11 cellular contexts compared by ENCODE assay signal in genomic region chr2:237097911-237098702, GRCh38. TPM values are rescaled to one million over a fixed set of nuclear protein-coding genes. Genes with fewer than 3 reads are reported as not detected.
DNase-seq lines count a peak whose midpoint lies in the region; FAIRE-seq and TF ChIP-seq lines count a peak whose summit lies in the region.
"Had no signal": no experiment of that assay in that cellular context is flagged by ENCODE, and none has a peak within 500 bp of the region (broad histone marks: within the 10 kb centered on the region; RNA-seq: fewer than 3 reads in every experiment).

No MANE protein-coding gene starts in this region.

- no peaks in the 10 kb centered on the region for H4K20me1 ChIP-seq in keratinocyte (ENCODE audit: control insufficient read depth, extremely low read depth, insufficient read depth, low read length)

- no peaks in the 10 kb centered on the region for H3K9me1 ChIP-seq in keratinocyte (ENCODE audit: control insufficient read depth, extremely low read depth, insufficient read depth, low read length)

- H3K9ac ChIP-seq in keratinocyte (ENCODE audit: control insufficient read depth, extremely low read depth, insufficient read depth, low read length) (no peak overlapping the region), kidney (ENCODE audit: low read length in 2 of 2) (no peak overlapping the region)

- POLR2A ChIA-PET in A673 (lab: Charles Lee; ENCODE audit: low non-redundant PET) = no interaction called here

- TF ChIP-seq POLR2A in H54 (IDR thresholded peaks at IDR 0.05; ENCODE audit: low read depth, low read length) = no peak

- in situ Hi-C loops in astrocyte of the cerebellum (cut with HindIII; ENCODE audit: low sequenced_read_pairs) = no loop called here

- DNase-seq in A673 (ENCODE audit: low spot score) = peak; percentile 75
- peak; percentile 46 for DNase-seq in H54 (ENCODE audit: insufficient read length, low spot score)
- peak; percentile 55 for DNase-seq in astrocyte of the cerebellum (ENCODE audit: low read depth)
- peak; percentile 88 for DNase-seq in keratinocyte (ENCODE audit: low read depth, low spot score)
- DNase-seq in kidney = no peak
- DNase-seq in mucosa of gallbladder (ENCODE audit: low spot score) = no peak
- DNase-seq in NAMALWA (ENCODE audit: low spot score) = no peak
- no peak for DNase-seq in NCI-H146 (lab: John Stamatoyannopoulos, UW)
- DNase-seq: activated CD4-positive, alpha-beta T cell treated with anti-CD3 and anti-CD28 coated beads for 4 hours; CD4-positive, CD25-positive, alpha-beta regulatory T cell; mesendoderm had no signal

- no peak overlapping the region for H3K27ac ChIP-seq in A673 (ENCODE audit: low read depth, low read length, poor library complexity, severe bottlenecking)
- peak overlapping the region; percentile 91 for H3K27ac ChIP-seq in keratinocyte (ENCODE audit: control insufficient read depth, insufficient read depth, low read length)
- H3K27ac ChIP-seq in kidney (ENCODE audit: low read depth in 2 of 2, low read length in 2 of 2) = no peak overlapping the region

- TSS peak; percentile 43 for BruUV-seq in A673 (replicated peaks; lab: Mats Ljungman, UMichigan)

- CTCF ChIA-PET in A673 (lab: Charles Lee) = no interaction called here

- H2AFZ ChIP-seq in keratinocyte (ENCODE audit: control insufficient read depth, low read length) = no peak overlapping the region

- FAIRE-seq in H54 (lab: Jason Lieb, UNC) (peak; percentile 98), keratinocyte (lab: Jason Lieb, UNC) (peak; percentile 83), kidney (lab: Jason Lieb, UNC) (no peak)

- H3K4me1 ChIP-seq in A673 (ENCODE audit: insufficient read depth, low read length, poor library complexity, severe bottlenecking) (no peaks in the 10 kb centered on the region), keratinocyte (ENCODE audit: control insufficient read depth, extremely low read depth, insufficient read depth, low read length) (peaks cover 39% of the 10 kb centered on the region), kidney (ENCODE audit: control insufficient read depth in 1 of 2, insufficient read depth in 1 of 2, low read depth in 1 of 2, low read length in 2 of 2) (no peaks in the 10 kb centered on the region)

- no peaks in the 10 kb centered on the region for H3K9me3 ChIP-seq in A673 (ENCODE audit: low read depth, low read length, poor library complexity, severe bottlenecking)
- H3K9me3 ChIP-seq in keratinocyte (ENCODE audit: control insufficient read depth, low read depth, low read length) = no peaks in the 10 kb centered on the region
- H3K9me3 ChIP-seq in kidney (ENCODE audit: control insufficient read depth in 1 of 2, low read length in 2 of 2) = no peaks in the 10 kb centered on the region

- TF ChIP-seq CTCF in A673 (conservative IDR thresholded peaks at IDR 0.05; ENCODE audit: low read depth, low read length) = no peak
- TF ChIP-seq CTCF in astrocyte of the cerebellum (IDR thresholded peaks at IDR 0.05; ENCODE audit: low read depth, low read length, missing control alignments) = no peak
- TF ChIP-seq CTCF in keratinocyte (optimal IDR thresholded peaks at IDR 0.05 in 1 of 3, IDR thresholded peaks at IDR 0.05 in 1 of 3, conservative IDR thresholded peaks at IDR 0.05 in 1 of 3; ENCODE audit: extremely low read depth in 1 of 3, insufficient read depth in 2 of 3, low read length in 3 of 3) = no peak
- no peak for TF ChIP-seq CTCF in kidney (IDR thresholded peaks at IDR 0.05; ENCODE audit: borderline replicate concordance, extremely low read depth, insufficient read depth)

- H3K4me3 ChIP-seq in A673 (ENCODE audit: low read depth, low read length, poor library complexity, severe bottlenecking) (no peak overlapping the region), astrocyte of the cerebellum (ENCODE audit: low read depth, low read length) (no peak overlapping the region), keratinocyte (ENCODE audit: control insufficient read depth in 2 of 3, extremely low read depth in 1 of 3, insufficient read depth in 2 of 3, low read depth in 1 of 3, low read length in 3 of 3) (peak overlapping the region in 1 of 3 experiments; percentile 27), kidney (ENCODE audit: low read length in 2 of 2) (no peak overlapping the region)

- dilution Hi-C loops in keratinocyte (cut with MboI; ENCODE audit: extremely low pct_ligation_motif_present, low sequenced_read_pairs) = no loop called here

- H3K79me2 ChIP-seq in keratinocyte (ENCODE audit: control insufficient read depth, insufficient read depth, low read length) = peaks cover 14% of the 10 kb centered on the region

- H3K27me3 ChIP-seq in A673 (replicated peaks; ENCODE audit: insufficient read depth, low read depth, low read length, poor library complexity) (no peaks in the 10 kb centered on the region), keratinocyte (ENCODE audit: control insufficient read depth, extremely low read depth, insufficient read depth, low read length) (no peaks in the 10 kb centered on the region)

- intact Hi-C loops in A673 (cut with micrococcal nuclease; ENCODE audit: unreplicated experiment) (no loop called here), kidney (cut with DNase I) (no loop called here)

- H3K36me3 ChIP-seq in A673 (ENCODE audit: insufficient read depth, low read length, poor library complexity, severe bottlenecking) (peaks cover 57% of the 10 kb centered on the region), keratinocyte (ENCODE audit: control insufficient read depth in 2 of 2, extremely low read depth in 1 of 2, insufficient read depth in 2 of 2, low read length in 2 of 2) (peaks cover 3 to 33% of the 10 kb centered on the region in 2 experiments), kidney (ENCODE audit: control insufficient read depth in 1 of 2, insufficient read depth in 2 of 2, low read length in 2 of 2) (peaks cover 24 to 44% of the 10 kb centered on the region in 2 donors)

- H3K4me2 ChIP-seq in keratinocyte (ENCODE audit: control insufficient read depth, extremely low read depth, insufficient read depth, low read depth, low read length) = peak overlapping the region; percentile 62

RNA-seq across cellular contexts. Expression of gene COPS8, which starts 12.4 kb away (rescaled TPM):
- total RNA-seq in A673 (2021) (75.6 and 87.4 TPM in 2 replicates), kidney (40.7 TPM), mucosa of gallbladder (48.1 TPM)
- polyA plus RNA-seq in keratinocyte (84.5 to 136 TPM (median 102 TPM) in 3 replicates), kidney (ENCODE audit: insufficient read depth, low read depth, low replicate concordance) (67.6 TPM)
- 99.7 TPM for polyA plus RNA-seq in keratinocyte (2011; ENCODE audit: low read depth)
- polyA plus RNA-seq in keratinocyte (2011; cell fraction: cytosol; rRNA removed) = 84.9 and 153 TPM in 2 replicates
- 64.7 and 80.2 TPM in 2 replicates for polyA plus RNA-seq in keratinocyte (2011; cell fraction: nucleus; rRNA removed)
- 45.1 and 50.6 TPM in 2 replicates for polyA plus RNA-seq in keratinocyte (2012; ENCODE audit: low replicate concordance)
- 11.7 to 39.7 TPM (median 35.1 TPM) in 3 replicates for polyA minus RNA-seq in keratinocyte
- polyA minus RNA-seq in keratinocyte (2011; cell fraction: cytosol; rRNA and poly(A)+ RNA removed) = 52.4 TPM
- 15.7 and 30.3 TPM in 2 replicates for polyA minus RNA-seq in keratinocyte (2011; cell fraction: nucleus; rRNA and poly(A)+ RNA removed)

Comparison
In these comparisons a context has a peak if more than half of its experiments do, and no peak if none do; other contexts are left out.
1. DNase-seq: peak in A673 (single experiment), H54 (single experiment), astrocyte of the cerebellum (single experiment) and keratinocyte (single experiment); none in kidney (single experiment), mucosa of gallbladder (single experiment), NAMALWA (single experiment) and NCI-H146 (single experiment).